ENCODE assay signal across 12 cellular contexts in the genomic region with DNA sequence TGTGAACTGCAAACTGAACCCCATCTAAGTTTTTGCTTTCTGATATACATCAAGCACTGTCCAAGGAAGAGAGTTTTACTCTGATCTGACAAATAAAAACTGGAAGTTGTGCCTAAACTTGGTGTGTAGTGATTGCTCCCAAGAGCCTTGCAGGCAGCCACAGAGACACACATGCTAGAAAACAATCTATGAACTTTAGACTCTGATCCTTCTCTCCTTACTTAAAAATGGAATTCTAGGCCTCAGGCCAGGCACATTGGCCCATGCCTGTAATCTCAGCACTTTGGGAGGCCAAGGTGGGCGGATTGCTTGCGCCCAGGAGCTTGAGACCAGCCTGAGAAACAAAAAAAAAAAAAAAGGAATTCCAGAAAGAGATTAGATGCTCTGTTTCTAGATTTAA. TPM values are rescaled to one million over a fixed set of nuclear protein-coding genes. Genes with fewer than 3 reads are reported as not detected.
DNase-seq lines count a peak whose midpoint lies in the region; TF ChIP-seq lines count a peak whose summit lies in the region.
"Had no signal": no experiment of that assay in that cellular context is flagged by ENCODE, and none has a peak within 500 bp of the region (broad histone marks: within the 10 kb centered on the region; RNA-seq: fewer than 3 reads in every experiment).

No MANE protein-coding gene starts in this region.

- intact Hi-C loops in uterus (cut with DNase I; ENCODE audit: low total_unique reads), result no loop called here

- POLR2A ChIA-PET in CD8-positive, alpha-beta memory T cell (lab: Charles Lee), result no interaction called here

- H3K9me3 Mint-ChIP-seq in CD8-positive, alpha-beta memory T cell, result no peaks in the 10 kb centered on the region
- H3K9me3 Mint-ChIP-seq: T-helper 1 cell treated with Interleukin-12 subunit alpha and Interleukin-12 subunit beta and Interleukin-4 antibody, amounts not matched to agents 30 μg/mL and 1 μg/mL, for 36 hours had no signal

- peaks cover 0 to 8% (median 2%) of the 10 kb centered on the region in 3 donors for H3K36me3 Mint-ChIP-seq in CD8-positive, alpha-beta memory T cell

- CTCF ChIA-PET in CD8-positive, alpha-beta memory T cell (lab: Charles Lee), result no interaction called here

- H3K9me3 ChIP-seq in CD8-positive, alpha-beta memory T cell (ENCODE audit: low read length), result no peaks in the 10 kb centered on the region
- H3K9me3 ChIP-seq in SJCRH30 (replicated peaks) (no peaks in the 10 kb centered on the region; the same call in 1 of the 2 replicates), muscle layer of duodenum (ENCODE audit: control insufficient read depth in 1 of 2, low read length in 2 of 2) (no peaks in the 10 kb centered on the region), uterus (no peaks in the 10 kb centered on the region)
- no peaks in the 10 kb centered on the region for H3K9me3 ChIP-seq in effector memory CD4-positive, alpha-beta T cell (ENCODE audit: control insufficient read depth, low read length)

- H3K27ac Mint-ChIP-seq in CD8-positive, alpha-beta memory T cell, result peak overlapping the region; percentile 21 to 90 (median 78)

- no peaks in the 10 kb centered on the region for H3K27me3 ChIP-seq in CD8-positive, alpha-beta memory T cell (ENCODE audit: insufficient read depth, low read length, poor library complexity, severe bottlenecking)
- H3K27me3 ChIP-seq in SJCRH30 (no peaks in the 10 kb centered on the region), muscle layer of duodenum (ENCODE audit: low read depth, low read length) (no peaks in the 10 kb centered on the region), uterus (no peaks in the 10 kb centered on the region)
- H3K27me3 ChIP-seq in effector memory CD4-positive, alpha-beta T cell (replicated peaks; ENCODE audit: control insufficient read depth, insufficient read depth, low read length, poor library complexity, severe bottlenecking), result no peaks in the 10 kb centered on the region
- H3K27me3 ChIP-seq: brain microvascular endothelial cell had no signal

- no peaks in the 10 kb centered on the region for H3K36me3 ChIP-seq in CD8-positive, alpha-beta memory T cell (ENCODE audit: insufficient read depth, low read length)
- peaks cover 5% of the 10 kb centered on the region for H3K36me3 ChIP-seq in SJCRH30
- H3K36me3 ChIP-seq in effector memory CD4-positive, alpha-beta T cell (ENCODE audit: control insufficient read depth, insufficient read depth, low read length), result no peaks in the 10 kb centered on the region
- peaks cover 0 to 5% of the 10 kb centered on the region in 2 donors for H3K36me3 ChIP-seq in muscle layer of duodenum (ENCODE audit: control insufficient read depth in 1 of 2, insufficient read depth in 2 of 2, low read length in 2 of 2)
- H3K36me3 ChIP-seq in uterus, result no peaks in the 10 kb centered on the region
- H3K36me3 ChIP-seq: brain microvascular endothelial cell had no signal

- peaks cover 21% of the 10 kb centered on the region for H3K4me1 ChIP-seq in CD8-positive, alpha-beta memory T cell (ENCODE audit: insufficient read depth, low read length)
- H3K4me1 ChIP-seq in SJCRH30, result peaks cover 33% of the 10 kb centered on the region
- peaks cover 5% of the 10 kb centered on the region for H3K4me1 ChIP-seq in effector memory CD4-positive, alpha-beta T cell (ENCODE audit: control insufficient read depth, insufficient read depth, low read length, poor library complexity, severe bottlenecking)
- H3K4me1 ChIP-seq in muscle layer of duodenum (ENCODE audit: control insufficient read depth in 1 of 2, insufficient read depth in 2 of 2, low read length in 2 of 2), result no peaks in the 10 kb centered on the region
- no peaks in the 10 kb centered on the region for H3K4me1 ChIP-seq in uterus

- peak overlapping the region in 1 of 7 donors; percentile 42 for H3K4me3 Mint-ChIP-seq in CD8-positive, alpha-beta memory T cell

- DNase-seq in CD8-positive, alpha-beta memory T cell, result no peak
- peak; percentile 16 to 19 for DNase-seq in SJCRH30
- DNase-seq in effector memory CD4-positive, alpha-beta T cell, result no peak
- no peak for DNase-seq in putamen (ENCODE audit: low spot score)
- no peak for DNase-seq in NOMO-1 (lab: John Stamatoyannopoulos, UW; ENCODE audit: unreplicated experiment in 2 of 2)
- DNase-seq in germinal center (ENCODE audit: low spot score), result no peak
- no peak for DNase-seq in uterus

- peaks cover 0 to 4% of the 10 kb centered on the region in 2 donors for H3K27me3 Mint-ChIP-seq in CD8-positive, alpha-beta memory T cell

- H3K4me1 Mint-ChIP-seq in CD8-positive, alpha-beta memory T cell, result peaks cover 7 to 16% (median 14%) of the 10 kb centered on the region in 3 donors

- H3K4me3 ChIP-seq in CD8-positive, alpha-beta memory T cell (ENCODE audit: low read length), result no peak overlapping the region
- no peak overlapping the region for H3K4me3 ChIP-seq in SJCRH30
- no peak overlapping the region for H3K4me3 ChIP-seq in effector memory CD4-positive, alpha-beta T cell (ENCODE audit: insufficient read depth, low read depth, low read length, poor library complexity, severe bottlenecking)
- H3K4me3 ChIP-seq in muscle layer of duodenum (ENCODE audit: low read depth in 1 of 2, low read length in 2 of 2), result no peak overlapping the region
- no peak overlapping the region for H3K4me3 ChIP-seq in uterus

- no peak for TF ChIP-seq POLR2A in uterus (IDR thresholded peaks at IDR 0.05)

- TF ChIP-seq CTCF in uterus (IDR thresholded peaks at IDR 0.05), result no peak

- no peak overlapping the region for H3K27ac ChIP-seq in CD8-positive, alpha-beta memory T cell (ENCODE audit: low read depth, low read length)
- H3K27ac ChIP-seq in SJCRH30, result peak overlapping the region; percentile 68
- peak overlapping the region; percentile 18 for H3K27ac ChIP-seq in effector memory CD4-positive, alpha-beta T cell (ENCODE audit: insufficient read depth, low read length, poor library complexity, severe bottlenecking)
- peak overlapping the region; percentile 36 for H3K27ac ChIP-seq in muscle layer of duodenum (ENCODE audit: low read length)
- H3K27ac ChIP-seq in uterus, result no peak overlapping the region
- H3K27ac ChIP-seq: C4-2B had no signal

RNA-seq across cellular contexts. Expression of gene S100G, which starts 45.7 kb away (rescaled TPM):
- not detected for total RNA-seq in CD8-positive, alpha-beta memory T cell
- polyA plus RNA-seq in CD8-positive, alpha-beta memory T cell, result not detected
- total RNA-seq in SJCRH30 (2014; rRNA removed; shearing (Covaris generic)), result not detected in 2 replicates
- total RNA-seq in uterus, result not detected
- total RNA-seq: posterior vena cava had no signal

Comparison
In these comparisons a context has a peak if more than half of its experiments do, and no peak if none do; other contexts are left out.
1. DNase-seq: peak in SJCRH30 (2 of 2); none in CD8-positive, alpha-beta memory T cell (0 of 5), effector memory CD4-positive, alpha-beta T cell (0 of 3), putamen (single experiment), NOMO-1 (0 of 2), germinal center (single experiment) and uterus (0 of 2).
2. H3K27ac ChIP-seq: peak in SJCRH30 (single experiment), effector memory CD4-positive, alpha-beta T cell (single experiment) and muscle layer of duodenum (single experiment); none in CD8-positive, alpha-beta memory T cell (single experiment) and uterus (0 of 2).